In the genomic region with DNA sequence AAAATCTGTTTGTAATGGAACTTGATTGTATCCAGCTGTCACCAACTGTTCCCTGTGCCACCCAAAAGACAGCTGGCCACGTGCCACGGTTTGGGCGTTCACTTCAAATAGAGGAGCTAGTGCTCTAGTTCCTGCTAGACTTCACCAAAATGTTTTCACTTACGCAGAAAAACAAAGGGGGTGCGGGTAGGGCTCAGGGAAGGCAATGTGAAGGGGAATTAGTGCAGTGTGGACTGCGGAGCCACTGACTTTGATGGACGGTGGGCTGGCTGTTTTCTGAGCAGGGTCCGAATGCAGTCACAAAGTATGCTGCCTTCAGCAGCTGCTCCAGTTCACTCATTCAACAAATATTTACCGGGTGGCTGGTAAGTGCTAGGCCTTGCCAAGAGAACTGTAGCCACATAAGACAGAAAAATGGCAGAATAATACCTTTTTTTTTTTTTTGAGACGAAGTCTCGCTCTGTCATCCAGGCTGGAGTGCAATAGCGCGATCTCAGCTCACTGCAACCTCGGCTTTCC, we compare ENCODE assay signal across 8 cellular contexts. TPM values are rescaled to one million over a fixed set of nuclear protein-coding genes. Genes with fewer than 3 reads are reported as not detected.
DNase-seq lines count a peak whose midpoint lies in the region; ATAC-seq, FAIRE-seq and TF ChIP-seq lines count a peak whose summit lies in the region.

No MANE protein-coding gene starts in this region.

- H3K36me3 ChIP-seq in cardiac muscle cell (no peaks in the 10 kb centered on the region), smooth muscle cell (ENCODE audit: low read depth) (no peaks in the 10 kb centered on the region), H7 (replicated peaks; ENCODE audit: control insufficient read depth, insufficient read depth, low read length) (peaks cover 3% of the 10 kb centered on the region)

- H3K27ac ChIP-seq in cardiac muscle cell, result peak overlapping the region; percentile 13
- H3K27ac ChIP-seq in smooth muscle cell (ENCODE audit: low read depth), result no peak overlapping the region

- no peaks in the 10 kb centered on the region for H3K9me3 ChIP-seq in cardiac muscle cell (ENCODE audit: low read depth)
- no peaks in the 10 kb centered on the region for H3K9me3 ChIP-seq in smooth muscle cell (replicated peaks; ENCODE audit: low read depth)

- H4K20me1 ChIP-seq in smooth muscle cell (ENCODE audit: low read depth), result peaks cover 5% of the 10 kb centered on the region

- 82% methylated on average over 14 of the region's 14 CpGs for WGBS in smooth muscle cell (ENCODE audit: low lambda C conversion rate)

- no peak overlapping the region for H3K4me2 ChIP-seq in smooth muscle cell

- H3K36me3 Mint-ChIP-seq in activated T-helper 1 cell treated with anti-CD3 and anti-CD28 coated beads, Interleukin-12 subunit alpha, Interleukin-12 subunit beta, Interleukin-2, Interleukin-4 antibody, amounts not matched to agents 30 ng/mL and 10 ng/mL and 1 ng/mL, durations not matched to agents 14 hours and 24 hours and 36 hours (ENCODE audit: low read depth), result peaks cover 37% of the 10 kb centered on the region
- peaks cover 35% of the 10 kb centered on the region for H3K36me3 Mint-ChIP-seq in stimulated activated effector memory CD8-positive, alpha-beta T cell treated with anti-CD3 and anti-CD28 coated beads, Interleukin-12 subunit alpha, Interleukin-12 subunit beta, amount 100 ng/mL, for 72 hours

- H2AFZ ChIP-seq in smooth muscle cell (ENCODE audit: low read depth), result no peak overlapping the region

- TF ChIP-seq CTCF in cardiac muscle cell (IDR thresholded peaks at IDR 0.05; ENCODE audit: low read depth, low read length) (no peak), smooth muscle cell (IDR thresholded peaks at IDR 0.05; ENCODE audit: borderline replicate concordance, insufficient read depth, poor library complexity, severe bottlenecking) (no peak)

- H3K27me3 ChIP-seq in cardiac muscle cell (no peaks in the 10 kb centered on the region), smooth muscle cell (ENCODE audit: low read depth) (no peaks in the 10 kb centered on the region), H7 (ENCODE audit: control insufficient read depth, insufficient read depth, low read length) (no peaks in the 10 kb centered on the region)

- no peaks in the 10 kb centered on the region for H3K79me2 ChIP-seq in smooth muscle cell (ENCODE audit: low read depth)

- no peaks in the 10 kb centered on the region for H3K27me3 Mint-ChIP-seq in activated T-helper 1 cell treated with anti-CD3 and anti-CD28 coated beads, Interleukin-12 subunit alpha, Interleukin-12 subunit beta, Interleukin-2, Interleukin-4 antibody, amounts not matched to agents 30 ng/mL and 10 ng/mL and 1 ng/mL, durations not matched to agents 14 hours and 24 hours and 36 hours (ENCODE audit: insufficient read depth)

- no peak overlapping the region for H3K9ac ChIP-seq in smooth muscle cell (ENCODE audit: low read depth)

- H3K27ac Mint-ChIP-seq in activated T-helper 1 cell treated with anti-CD3 and anti-CD28 coated beads, Interleukin-12 subunit alpha, Interleukin-12 subunit beta, Interleukin-2, Interleukin-4 antibody, amounts not matched to agents 30 ng/mL and 10 ng/mL and 1 ng/mL, durations not matched to agents 14 hours and 24 hours and 36 hours, result peak overlapping the region; percentile 29
- H3K27ac Mint-ChIP-seq in stimulated activated effector memory CD8-positive, alpha-beta T cell treated with anti-CD3 and anti-CD28 coated beads, Interleukin-12 subunit alpha, Interleukin-12 subunit beta, amount 100 ng/mL, for 72 hours, result peak overlapping the region; percentile 82

- peaks cover 6% of the 10 kb centered on the region for H3F3A ChIP-seq in smooth muscle cell (ENCODE audit: low read depth)

- H3K4me3 ChIP-seq in cardiac muscle cell (no peak overlapping the region), smooth muscle cell (no peak overlapping the region), H7 (ENCODE audit: insufficient read depth, low read depth, low read length) (no peak overlapping the region)

- peak; percentile 49 for ATAC-seq in stimulated activated effector memory CD8-positive, alpha-beta T cell treated with anti-CD3 and anti-CD28 coated beads, Interleukin-12 subunit alpha, Interleukin-12 subunit beta, amount 100 ng/mL, for 72 hours

- peak; percentile 9 for DNase-seq in NCI-H748 (lab: John Stamatoyannopoulos, UW; ENCODE audit: unreplicated experiment)
- no peak for DNase-seq in NCI-H748 treated with DMSO at 0.1 percent for 48 hours (lab: John Stamatoyannopoulos, UW)
- no peak for DNase-seq in activated T-helper 1 cell treated with anti-CD3 and anti-CD28 coated beads, Interleukin-12 subunit alpha, Interleukin-12 subunit beta, Interleukin-2, Interleukin-4 antibody, amounts not matched to agents 30 ng/mL and 10 ng/mL and 1 ng/mL, durations not matched to agents 14 hours and 24 hours and 36 hours (ENCODE audit: low spot score)
- DNase-seq in cardiac muscle cell (ENCODE audit: low read depth in 1 of 2, low spot score in 1 of 2), result peak in 1 of 2 donors; percentile 60
- no peak for DNase-seq in stimulated activated effector memory CD8-positive, alpha-beta T cell treated with anti-CD3 and anti-CD28 coated beads, Interleukin-12 subunit alpha, Interleukin-12 subunit beta, amount 100 ng/mL, for 72 hours (ENCODE audit: low spot score in 2 of 2)
- DNase-seq in urothelium cell line (ENCODE audit: low spot score), result no peak
- no peak for DNase-seq in smooth muscle cell (lab: John Stamatoyannopoulos, UW; ENCODE audit: unreplicated experiment)
- no peak for DNase-seq in H7

- intact Hi-C loops in activated T-helper 1 cell treated with anti-CD3 and anti-CD28 coated beads, Interleukin-12 subunit alpha, Interleukin-12 subunit beta, Interleukin-2, Interleukin-4 antibody, amounts not matched to agents 30 ng/mL and 10 ng/mL and 1 ng/mL, durations not matched to agents 14 hours and 24 hours and 36 hours (cut with micrococcal nuclease), result no loop called here

- peaks cover 41% of the 10 kb centered on the region for H3K4me1 Mint-ChIP-seq in activated T-helper 1 cell treated with anti-CD3 and anti-CD28 coated beads, Interleukin-12 subunit alpha, Interleukin-12 subunit beta, Interleukin-2, Interleukin-4 antibody, amounts not matched to agents 30 ng/mL and 10 ng/mL and 1 ng/mL, durations not matched to agents 14 hours and 24 hours and 36 hours (ENCODE audit: low read depth)
- H3K4me1 Mint-ChIP-seq in stimulated activated effector memory CD8-positive, alpha-beta T cell treated with anti-CD3 and anti-CD28 coated beads, Interleukin-12 subunit alpha, Interleukin-12 subunit beta, amount 100 ng/mL, for 72 hours, result peaks cover 58% of the 10 kb centered on the region

- FAIRE-seq in urothelium cell line (lab: Jason Lieb, UNC), result no peak

- H3K9me3 Mint-ChIP-seq in activated T-helper 1 cell treated with anti-CD3 and anti-CD28 coated beads, Interleukin-12 subunit alpha, Interleukin-12 subunit beta, Interleukin-2, Interleukin-4 antibody, amounts not matched to agents 30 ng/mL and 10 ng/mL and 1 ng/mL, durations not matched to agents 14 hours and 24 hours and 36 hours, result no peaks in the 10 kb centered on the region
- no peaks in the 10 kb centered on the region for H3K9me3 Mint-ChIP-seq in stimulated activated effector memory CD8-positive, alpha-beta T cell treated with anti-CD3 and anti-CD28 coated beads, Interleukin-12 subunit alpha, Interleukin-12 subunit beta, amount 100 ng/mL, for 72 hours

- H3K4me1 ChIP-seq in cardiac muscle cell (ENCODE audit: low read depth) (peaks cover 10% of the 10 kb centered on the region), smooth muscle cell (ENCODE audit: low read depth) (peaks cover 10% of the 10 kb centered on the region)

- no peak overlapping the region for H3K4me3 Mint-ChIP-seq in activated T-helper 1 cell treated with anti-CD3 and anti-CD28 coated beads, Interleukin-12 subunit alpha, Interleukin-12 subunit beta, Interleukin-2, Interleukin-4 antibody, amounts not matched to agents 30 ng/mL and 10 ng/mL and 1 ng/mL, durations not matched to agents 14 hours and 24 hours and 36 hours
- H3K4me3 Mint-ChIP-seq in stimulated activated effector memory CD8-positive, alpha-beta T cell treated with anti-CD3 and anti-CD28 coated beads, Interleukin-12 subunit alpha, Interleukin-12 subunit beta, amount 100 ng/mL, for 72 hours, result no peak overlapping the region

RNA-seq across cellular contexts. Expression of gene CYTH1, which starts 7.6 kb away (rescaled TPM):
- 147 TPM in 2 replicates for total RNA-seq in activated T-helper 1 cell treated with anti-CD3 and anti-CD28 coated beads, Interleukin-12 subunit alpha, Interleukin-12 subunit beta, Interleukin-2, Interleukin-4 antibody, amounts not matched to agents 30 ng/mL and 10 ng/mL and 1 ng/mL, durations not matched to agents 14 hours and 24 hours and 36 hours
- 25.2 and 39.6 TPM in 2 replicates for total RNA-seq in cardiac muscle cell
- 21.9 and 36.4 TPM in 2 replicates for polyA plus RNA-seq in cardiac muscle cell
- total RNA-seq in smooth muscle cell, result 17.4 and 19.3 TPM in 2 replicates
- polyA plus RNA-seq in smooth muscle cell, result 14.1 and 26.9 TPM in 2 replicates
- 10.3 and 11.3 TPM in 2 replicates for total RNA-seq in H7 (2014; rRNA removed; shearing (Covaris generic))

RNA-seq across cellular contexts. Expression of gene USP36, which starts 50.9 kb away (rescaled TPM):
- 126 and 138 TPM in 2 replicates for total RNA-seq in activated T-helper 1 cell treated with anti-CD3 and anti-CD28 coated beads, Interleukin-12 subunit alpha, Interleukin-12 subunit beta, Interleukin-2, Interleukin-4 antibody, amounts not matched to agents 30 ng/mL and 10 ng/mL and 1 ng/mL, durations not matched to agents 14 hours and 24 hours and 36 hours
- 18.9 and 27.8 TPM in 2 replicates for total RNA-seq in cardiac muscle cell
- polyA plus RNA-seq in cardiac muscle cell, result 27.1 and 35.4 TPM in 2 replicates
- 14.3 and 29.0 TPM in 2 replicates for total RNA-seq in smooth muscle cell
- polyA plus RNA-seq in smooth muscle cell, result 17.6 and 31.4 TPM in 2 replicates
- total RNA-seq in H7 (2014; rRNA removed; shearing (Covaris generic)), result 24.6 and 32.8 TPM in 2 replicates
